ENCODE assay signal across 24 cellular contexts in the genomic region with DNA sequence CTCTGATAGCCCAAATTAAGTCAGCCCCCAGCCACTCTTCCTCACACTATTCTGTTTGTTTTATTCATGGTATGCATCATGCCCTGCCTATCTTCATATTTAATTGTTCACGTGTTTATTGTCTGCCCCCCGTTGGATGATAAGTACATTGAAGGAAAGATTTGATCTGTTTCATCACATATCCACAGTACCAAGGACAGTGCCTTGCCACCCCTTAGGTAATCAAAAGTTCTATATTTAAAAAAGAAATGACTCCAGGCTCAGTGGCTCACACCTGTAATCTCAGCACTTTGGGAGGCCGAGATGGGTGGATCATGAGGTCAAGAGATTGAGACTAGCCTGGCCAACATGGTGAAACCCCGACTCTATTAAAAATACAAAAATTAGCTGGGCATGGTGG.
"Had no signal": no experiment of that assay in that cellular context is flagged by ENCODE, and none has a peak within 500 bp of the region (broad histone marks: within the 10 kb centered on the region; RNA-seq: fewer than 3 reads in every experiment).

No MANE protein-coding gene starts in this region.

- ATAC-seq: natural killer cell; sciatic nerve; stimulated activated naive B cell treated with anti-CD40 and anti-IgM and Interleukin-4, amounts not matched to agents 10 μg/mL and 1 μg/mL and 100 μg/mL, for 72 hours; stimulated activated naive CD8-positive, alpha-beta T cell treated with anti-CD3 and anti-CD28 coated beads, Interleukin-15, Interleukin-2, amounts not matched to agents 100 U/mL and 50 U/mL, for 24 hours had no signal

- H3K36me3 ChIP-seq: left ventricle myocardium inferior, neural progenitor cell, neutrophil, ovary, right atrium auricular region, stomach, thyroid gland, transverse colon, upper lobe of left lung, vagina had no signal

- DNase-seq: left ventricle myocardium inferior; mesendoderm; naive B cell; natural killer cell; nephron progenitor cell; ovary; stimulated activated CD4-positive, alpha-beta T cell treated with anti-CD3 and anti-CD28 coated beads, Interleukin-12 subunit alpha, Interleukin-12 subunit beta, amount 100 ng/mL, for 4 hours; stimulated activated CD4-positive, alpha-beta T cell treated with anti-CD3 and anti-CD28 coated beads, Interleukin-15, amount 100 ng/mL, for 24 hours; stimulated activated CD4-positive, alpha-beta T cell treated with anti-CD3 and anti-CD28 coated beads, Interleukin-2, amount 100 ng/mL, for 24 hours; stimulated activated CD4-positive, alpha-beta T cell treated with anti-CD3 and anti-CD28 coated beads, Interleukin-4, amount 100 ng/mL, for 1 hour; stimulated activated naive B cell treated with anti-CD40 and anti-IgM and Interleukin-4, amounts not matched to agents 10 μg/mL and 1 μg/mL and 100 μg/mL, for 72 hours; stimulated activated naive CD8-positive, alpha-beta T cell treated with anti-CD3 and anti-CD28 coated beads, Interleukin-15, Interleukin-2, amounts not matched to agents 100 U/mL and 50 U/mL, for 24 hours; stomach; testis; thyroid gland; transverse colon; upper lobe of left lung had no signal

- H3K27ac ChIP-seq: left ventricle myocardium inferior, neural progenitor cell, neutrophil, ovary, right atrium auricular region, skin epidermis, testis, thyroid gland, upper lobe of left lung, vagina had no signal

- H3K4me2 ChIP-seq: neural progenitor cell had no signal

- H3K27me3 ChIP-seq: neural progenitor cell, neutrophil, ovary, right atrium auricular region, stomach, testis, thyroid gland, transverse colon, upper lobe of left lung, vagina had no signal

- H3K9ac ChIP-seq: neural progenitor cell had no signal

- H3K9me3 ChIP-seq: neutrophil, ovary, testis, thyroid gland, transverse colon, vagina had no signal

- H3K4me1 ChIP-seq: neural progenitor cell, right atrium auricular region, testis had no signal

- H3K4me3 ChIP-seq: left ventricle myocardium inferior, lung, neural progenitor cell, ovary, right atrium auricular region, skin epidermis, stomach, testis, thyroid gland, transverse colon, upper lobe of left lung, vagina had no signal

- H2AFZ ChIP-seq: neural progenitor cell had no signal
